Comparison of ENCODE assay signal across 8 cellular contexts in genomic region chr1:41361495-41362356, GRCh38. TPM values are rescaled to one million over a fixed set of nuclear protein-coding genes. Genes with fewer than 3 reads are reported as not detected.
DNase-seq lines count a peak whose midpoint lies in the region; ATAC-seq and TF ChIP-seq lines count a peak whose summit lies in the region.

No MANE protein-coding gene starts in this region.

- no peaks in the 10 kb centered on the region for H3K36me3 ChIP-seq in HEK293 (ENCODE audit: control insufficient read depth in 2 of 2, insufficient read depth in 1 of 2, low read length in 2 of 2)
- H3K36me3 ChIP-seq in naive thymus-derived CD4-positive, alpha-beta T cell (ENCODE audit: control insufficient read depth in 2 of 3, insufficient read depth in 3 of 3, low read length in 3 of 3), result no peaks in the 10 kb centered on the region

- H3K27me3 ChIP-seq in naive thymus-derived CD4-positive, alpha-beta T cell (ENCODE audit: control insufficient read depth in 2 of 2, insufficient read depth in 2 of 2, low read length in 2 of 2), result peaks cover 5 to 7% of the 10 kb centered on the region in 2 donors

- ATAC-seq in naive thymus-derived CD4-positive, alpha-beta T cell, result peak; percentile 2

- POLR2A ChIA-PET in HEK293 (lab: Yijun Ruan, JAX), result interaction anchor here (0.6 to 2.6 kb wide), 9 partner anchors 9 to 131 kb away, joined by 3 to 17 read pairs (median 4); no protein-coding TSS in a partner anchor
- POLR2A ChIA-PET in naive thymus-derived CD4-positive, alpha-beta T cell (lab: Charles Lee), result no interaction called here

- peak overlapping the region in 1 of 9 donors; percentile 46 for H3K27ac Mint-ChIP-seq in naive thymus-derived CD4-positive, alpha-beta T cell

- H3K4me1 ChIP-seq in HEK293 (ENCODE audit: control insufficient read depth, insufficient read depth, low read length), result peaks cover 12% of the 10 kb centered on the region
- H3K4me1 ChIP-seq in naive thymus-derived CD4-positive, alpha-beta T cell (ENCODE audit: control insufficient read depth in 2 of 2, insufficient read depth in 2 of 2, low read length in 2 of 2), result peaks cover 6% of the 10 kb centered on the region in 2 donors

- H3K4me1 Mint-ChIP-seq in naive thymus-derived CD4-positive, alpha-beta T cell, result peaks cover 6 to 28% (median 10%) of the 10 kb centered on the region in 7 donors

- no peaks in the 10 kb centered on the region for H3K9me3 Mint-ChIP-seq in naive thymus-derived CD4-positive, alpha-beta T cell

- intact Hi-C loops in naive thymus-derived CD4-positive, alpha-beta T cell (cut with micrococcal nuclease), result loop anchor here (1.0 to 10.0 kb wide), 10 partner anchors 21 to 1996 kb away; partner anchors contain the start of genes CDC20 (in 1 of the 2), CFAP57 (in 1 of the 2), CITED4 (in 1 of the 2) and EBNA1BP2 (in 1 of the 2)

- H3K27me3 Mint-ChIP-seq in naive thymus-derived CD4-positive, alpha-beta T cell, result peaks cover 10 to 57% (median 30%) of the 10 kb centered on the region in 5 donors

- H3K9me3 ChIP-seq in HEK293 (ENCODE audit: control insufficient read depth, insufficient read depth, low read depth, low read length), result no peaks in the 10 kb centered on the region
- H3K9me3 ChIP-seq in naive thymus-derived CD4-positive, alpha-beta T cell (ENCODE audit: control insufficient read depth in 2 of 3, low read length in 3 of 3), result no peaks in the 10 kb centered on the region

- H3K4me3 ChIP-seq in HEK293 (ENCODE audit: low read depth, low read length), result peak overlapping the region; percentile 49
- H3K4me3 ChIP-seq in cardiac fibroblast (replicated peaks in 1 of 2; ENCODE audit: low read depth in 2 of 2, low read length in 2 of 2), result peak overlapping the region; percentile 29 to 51
- H3K4me3 ChIP-seq in naive thymus-derived CD4-positive, alpha-beta T cell (ENCODE audit: low read length), result peak overlapping the region; percentile 51

- CTCF ChIA-PET in HEK293 (lab: Yijun Ruan, JAX), result interaction anchor here (0.7 to 5.7 kb wide), 15 partner anchors 13 to 83 kb away, joined by 3 to 27 read pairs (median 5); no protein-coding TSS in a partner anchor
- CTCF ChIA-PET in naive thymus-derived CD4-positive, alpha-beta T cell (lab: Charles Lee), result no interaction called here

- peak; percentile 40 for DNase-seq in activated CD4-positive, alpha-beta T cell treated with anti-CD3 and anti-CD28 coated beads for 48 hours
- no peak for DNase-seq in activated CD4-positive, alpha-beta T cell treated with anti-CD3 and anti-CD28 coated beads, Interleukin-2, amount 50 U/mL, for 1 hour
- DNase-seq in NCI-H748 (lab: John Stamatoyannopoulos, UW; ENCODE audit: unreplicated experiment) (peak; percentile 97), cardiac fibroblast (ENCODE audit: low read depth in 2 of 2) (no peak), COLO829 (ENCODE audit: low spot score) (no peak), cerebellar cortex (ENCODE audit: low spot score) (no peak)
- DNase-seq in naive thymus-derived CD4-positive, alpha-beta T cell, result peak in 1 of 9 donors; percentile 17

- TF ChIP-seq CTCF in HEK293 (tag by site-specific recombination; IDR thresholded peaks at IDR 0.05) (no peak; the same call in 1 of the 2 replicates), cardiac fibroblast (IDR thresholded peaks at IDR 0.05; ENCODE audit: low read depth, low read length) (no peak)

- H3K36me3 Mint-ChIP-seq in naive thymus-derived CD4-positive, alpha-beta T cell, result no peaks in the 10 kb centered on the region

- peak overlapping the region; percentile 69; the same call in 1 of the 2 replicates for H3K27ac ChIP-seq in HEK293 (ENCODE audit: extremely low read depth, low read depth, low read length)
- no peak overlapping the region for H3K27ac ChIP-seq in naive thymus-derived CD4-positive, alpha-beta T cell (ENCODE audit: low read depth, low read length)

- peak overlapping the region in 9 of 10 donors; percentile 45 to 79 (median 71) for H3K4me3 Mint-ChIP-seq in naive thymus-derived CD4-positive, alpha-beta T cell

TF ChIP-seq in HEK293, 187 proteins besides CTCF, POLR2A, EP300 and RAD21:
- TF ChIP-seq ZNF341 (tag by site-specific recombination; IDR thresholded peaks at IDR 0.05; ENCODE audit: low read depth), result peak; percentile 91
- no peak for TF ChIP-seq ZNF133 (tag by site-specific recombination; IDR thresholded peaks at IDR 0.05)
- no peak for TF ChIP-seq GLI2 (tag by site-specific recombination; IDR thresholded peaks at IDR 0.05; ENCODE audit: borderline replicate concordance, low read depth)
- TF ChIP-seq ZBTB6 (tag by site-specific recombination; IDR thresholded peaks at IDR 0.05), result peak; percentile 98
- TF ChIP-seq ZBTB8A (tag by site-specific recombination; IDR thresholded peaks at IDR 0.05), result peak; percentile 53
- peak; percentile 72 for TF ChIP-seq ZIC2 (tag by site-specific recombination; IDR thresholded peaks at IDR 0.05)
- peak; percentile 50; the same call in 1 of the 2 replicates for TF ChIP-seq SP2 (tag by site-specific recombination; IDR thresholded peaks at IDR 0.05)
- TF ChIP-seq ZNF2 (tag by site-specific recombination; IDR thresholded peaks at IDR 0.05), result no peak
- peak; percentile 38 for TF ChIP-seq ZNF398 (tag by site-specific recombination; IDR thresholded peaks at IDR 0.05)
- TF ChIP-seq GLIS1 (tag by site-specific recombination; IDR thresholded peaks at IDR 0.05), result peak; percentile 53; the same call in 1 of the 2 replicates
- TF ChIP-seq KLF9 (tag by site-specific recombination; IDR thresholded peaks at IDR 0.05; ENCODE audit: low read depth), result 0 out of 2 replicates have a peak, but pooled peaks have one; percentile 24
- peak; percentile 64; the same call in 1 of the 2 replicates for TF ChIP-seq GLIS2 (tag by site-specific recombination; IDR thresholded peaks at IDR 0.05)
- TF ChIP-seq ZNF423 (tag by site-specific recombination; IDR thresholded peaks at IDR 0.05), result 0 out of 2 replicates have a peak, but pooled peaks have one; percentile 15
- peak; percentile 59; the same call in 1 of the 2 replicates for TF ChIP-seq ZNF561 (tag by site-specific recombination; IDR thresholded peaks at IDR 0.05; ENCODE audit: borderline replicate concordance)
- peak; percentile 32; the same call in 1 of the 2 replicates for TF ChIP-seq ZBTB20 (tag by site-specific recombination; IDR thresholded peaks at IDR 0.05)
- TF ChIP-seq ZNF350 (tag by site-specific recombination; IDR thresholded peaks at IDR 0.05), result no peak
- TF ChIP-seq ZBTB26 (tag by site-specific recombination; optimal IDR thresholded peaks at IDR 0.05), result peak; percentile 52
- TF ChIP-seq KLF8 (tag by site-specific recombination; IDR thresholded peaks at IDR 0.05), result peak; percentile 10; the same call in 1 of the 2 replicates
- peak; percentile 39 for TF ChIP-seq SP3 (tag by site-specific recombination; IDR thresholded peaks at IDR 0.05)
- no peak for TF ChIP-seq KLF7 (tag by site-specific recombination; IDR thresholded peaks at IDR 0.05; ENCODE audit: borderline replicate concordance)
- TF ChIP-seq SCRT2 (tag by site-specific recombination; IDR thresholded peaks at IDR 0.05), result peak; percentile 82

RNA-seq across cellular contexts. Expression of gene FOXO6, which starts 0.5 kb away (rescaled TPM):
- total RNA-seq in naive thymus-derived CD4-positive, alpha-beta T cell, result 1 to 10 TPM in 1 of 5 experiments, under 1 TPM in 1, not detected in 3; 0.66 to 1.3 TPM
- not detected for polyA plus RNA-seq in naive thymus-derived CD4-positive, alpha-beta T cell

Comparison
In these comparisons a context has a peak if more than half of its experiments do, and no peak if none do; other contexts are left out.
1. DNase-seq: peak in activated CD4-positive, alpha-beta T cell treated with anti-CD3 and anti-CD28 coated beads for 48 hours (single experiment) and NCI-H748 (single experiment); none in activated CD4-positive, alpha-beta T cell treated with anti-CD3 and anti-CD28 coated beads, Interleukin-2, amount 50 U/mL, for 1 hour (single experiment), cardiac fibroblast (0 of 2), COLO829 (single experiment) and cerebellar cortex (single experiment).
2. Peak in every context shown above with its lines, with median percentiles within 50 percentile points of each other: H3K4me3 ChIP-seq.